In genomic region chr4:83011779-83012630, GRCh38 we compare ENCODE assay signal across 8 cellular contexts. TPM values are rescaled to one million over a fixed set of nuclear protein-coding genes. Genes with fewer than 3 reads are reported as not detected.
DNase-seq lines count a peak whose midpoint lies in the region; ATAC-seq and TF ChIP-seq lines count a peak whose summit lies in the region.

No MANE protein-coding gene starts in this region.

- intact Hi-C loops in CD14-positive monocyte (cut with micrococcal nuclease): loop anchor here (2.0 to 5.0 kb wide), 2 partner anchors 23 to 110 kb away; partner anchors contain the start of genes THAP9 (in 2 of the 2) and COPS4 (in 1 of the 2)

- no peaks in the 10 kb centered on the region for H3K9me3 Mint-ChIP-seq in CD14-positive monocyte
- H3K9me3 Mint-ChIP-seq in T-helper 1 cell treated with Interleukin-12 subunit alpha and Interleukin-12 subunit beta and Interleukin-4 antibody, amounts not matched to agents 30 μg/mL and 1 μg/mL, for 36 hours: no peaks in the 10 kb centered on the region

- peak overlapping the region; percentile 72 to 99 (median 92) for H3K27ac Mint-ChIP-seq in CD14-positive monocyte
- H3K27ac Mint-ChIP-seq in T-helper 1 cell treated with Interleukin-12 subunit alpha and Interleukin-12 subunit beta and Interleukin-4 antibody, amounts not matched to agents 30 μg/mL and 1 μg/mL, for 36 hours: peak overlapping the region; percentile 96

- DNase-seq in CD14-positive monocyte (ENCODE audit: low spot score) (no peak), choroid plexus epithelial cell (ENCODE audit: low read depth) (peak; percentile 31), left lobe of liver (ENCODE audit: low spot score) (peak; percentile 55), NCI-H774 (lab: John Stamatoyannopoulos, UW) (no peak)
- DNase-seq in stimulated activated CD8-positive, alpha-beta memory T cell treated with anti-CD3 and anti-CD28 coated beads, Interleukin-12 subunit alpha, Interleukin-12 subunit beta, amount 100 ng/mL, for 4 hours (ENCODE audit: low read depth): peak; percentile 16

- H3K36me3 Mint-ChIP-seq in CD14-positive monocyte: no peaks in the 10 kb centered on the region
- H3K36me3 Mint-ChIP-seq in T-helper 1 cell treated with Interleukin-12 subunit alpha and Interleukin-12 subunit beta and Interleukin-4 antibody, amounts not matched to agents 30 μg/mL and 1 μg/mL, for 36 hours (ENCODE audit: low read depth): peaks cover 4% of the 10 kb centered on the region

- peaks cover 43% of the 10 kb centered on the region for H3K4me1 Mint-ChIP-seq in CD14-positive monocyte
- H3K4me1 Mint-ChIP-seq in T-helper 1 cell treated with Interleukin-12 subunit alpha and Interleukin-12 subunit beta and Interleukin-4 antibody, amounts not matched to agents 30 μg/mL and 1 μg/mL, for 36 hours (ENCODE audit: low read depth): peaks cover 36% of the 10 kb centered on the region

- peak overlapping the region; percentile 77 for H3K4me3 ChIP-seq in choroid plexus epithelial cell (ENCODE audit: low read depth, low read length)

- TF ChIP-seq CTCF in CD14-positive monocyte (IDR thresholded peaks at IDR 0.05): no peak
- no peak for TF ChIP-seq CTCF in choroid plexus epithelial cell (conservative IDR thresholded peaks at IDR 0.05; ENCODE audit: low read depth, low read length)

- H3K4me3 Mint-ChIP-seq in CD14-positive monocyte: peak overlapping the region; percentile 94 to 99
- peak overlapping the region; percentile 94 for H3K4me3 Mint-ChIP-seq in T-helper 1 cell treated with Interleukin-12 subunit alpha and Interleukin-12 subunit beta and Interleukin-4 antibody, amounts not matched to agents 30 μg/mL and 1 μg/mL, for 36 hours

- peak; percentile 21 for ATAC-seq in GM18909 (IDR thresholded peaks at IDR 0.05; ENCODE audit: poor library complexity, unreplicated experiment)
- peak; percentile 19 for ATAC-seq in HG03354 (IDR thresholded peaks at IDR 0.05; ENCODE audit: poor library complexity, severe bottlenecking, unreplicated experiment)
- ATAC-seq in left lobe of liver: peak; percentile 5

- H3K27me3 Mint-ChIP-seq in CD14-positive monocyte (ENCODE audit: low read depth in 3 of 3): peaks cover 0 to 1% (median 0%) of the 10 kb centered on the region in 3 donors
- no peaks in the 10 kb centered on the region for H3K27me3 Mint-ChIP-seq in T-helper 1 cell treated with Interleukin-12 subunit alpha and Interleukin-12 subunit beta and Interleukin-4 antibody, amounts not matched to agents 30 μg/mL and 1 μg/mL, for 36 hours (ENCODE audit: low read depth)

RNA-seq across cellular contexts. Expression of gene LIN54, which starts 1.4 kb away (rescaled TPM):
- polyA plus RNA-seq in CD14-positive monocyte: 1 to 10 TPM; 2.9 to 6.4 TPM
- 5.7 TPM for total RNA-seq in left lobe of liver

RNA-seq across cellular contexts. Expression of gene COPS4, which starts 23.0 kb away (rescaled TPM):
- polyA plus RNA-seq in CD14-positive monocyte: 10 to 100 TPM; 54.5 to 54.7 TPM
- total RNA-seq in left lobe of liver: 10.6 TPM

Comparison
In these comparisons a context has a peak if more than half of its experiments do, and no peak if none do; other contexts are left out.
1. DNase-seq: peak in choroid plexus epithelial cell (single experiment), left lobe of liver (single experiment) and stimulated activated CD8-positive, alpha-beta memory T cell treated with anti-CD3 and anti-CD28 coated beads, Interleukin-12 subunit alpha, Interleukin-12 subunit beta, amount 100 ng/mL, for 4 hours (single experiment); none in CD14-positive monocyte (single experiment) and NCI-H774 (single experiment).
2. Peak in every context shown above with its lines, with median percentiles within 50 percentile points of each other: ATAC-seq.